Comparison of ENCODE assay signal across 1 cellular context in the genomic region with DNA sequence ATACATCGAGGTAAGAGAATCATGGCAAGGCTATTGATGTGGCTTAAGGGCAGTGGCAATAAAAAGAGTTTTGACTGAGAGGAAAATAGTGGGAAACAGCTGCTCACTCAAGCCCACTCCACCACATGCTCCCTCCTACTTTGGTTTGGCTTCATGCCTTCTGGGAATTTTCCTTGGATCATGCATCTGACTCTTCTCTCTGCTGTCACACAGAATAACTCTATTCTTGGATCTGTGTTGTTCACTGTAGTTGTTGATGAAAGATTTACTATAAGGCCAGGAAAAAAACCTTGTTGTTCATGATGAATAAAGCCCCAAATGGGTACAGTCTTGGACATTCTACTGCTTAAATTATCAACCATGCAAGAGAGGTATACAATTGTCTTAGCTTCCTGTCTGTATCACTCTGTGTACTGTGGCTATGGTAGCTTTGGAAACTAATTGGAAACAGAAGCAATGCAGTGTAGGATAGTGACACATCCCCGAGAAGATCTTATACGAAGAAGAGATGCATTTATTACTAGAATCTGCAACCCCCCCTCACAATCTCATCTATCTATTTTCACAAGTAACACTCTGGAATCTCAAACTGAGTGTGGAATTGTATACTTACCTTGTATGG.
TF ChIP-seq lines count a peak whose summit lies in the region.

No MANE protein-coding gene starts in this region.

TF ChIP-seq in IMR-90, 13 proteins besides CTCF, POLR2A, EP300 and RAD21 (continued from another document):
- TF ChIP-seq CHD1 (IDR thresholded peaks at IDR 0.05; ENCODE audit: low read depth, low read length) (no peak), SMC3 (IDR thresholded peaks at IDR 0.05; ENCODE audit: low read depth, low read length) (no peak), NFE2L2 (IDR thresholded peaks at IDR 0.05; ENCODE audit: low read depth, low read length) (no peak), CEBPB (IDR thresholded peaks at IDR 0.05; ENCODE audit: low read depth, low read length) (no peak)
- TF ChIP-seq, protein P1, sequence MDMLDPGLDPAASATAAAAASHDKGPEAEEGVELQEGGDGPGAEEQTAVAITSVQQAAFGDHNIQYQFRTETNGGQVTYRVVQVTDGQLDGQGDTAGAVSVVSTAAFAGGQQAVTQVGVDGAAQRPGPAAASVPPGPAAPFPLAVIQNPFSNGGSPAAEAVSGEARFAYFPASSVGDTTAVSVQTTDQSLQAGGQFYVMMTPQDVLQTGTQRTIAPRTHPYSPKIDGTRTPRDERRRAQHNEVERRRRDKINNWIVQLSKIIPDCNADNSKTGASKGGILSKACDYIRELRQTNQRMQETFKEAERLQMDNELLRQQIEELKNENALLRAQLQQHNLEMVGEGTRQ (IDR thresholded peaks at IDR 0.05; ENCODE audit: low read depth, low read length), result no peak
